18 cellular contexts compared by ENCODE assay signal in the genomic region with DNA sequence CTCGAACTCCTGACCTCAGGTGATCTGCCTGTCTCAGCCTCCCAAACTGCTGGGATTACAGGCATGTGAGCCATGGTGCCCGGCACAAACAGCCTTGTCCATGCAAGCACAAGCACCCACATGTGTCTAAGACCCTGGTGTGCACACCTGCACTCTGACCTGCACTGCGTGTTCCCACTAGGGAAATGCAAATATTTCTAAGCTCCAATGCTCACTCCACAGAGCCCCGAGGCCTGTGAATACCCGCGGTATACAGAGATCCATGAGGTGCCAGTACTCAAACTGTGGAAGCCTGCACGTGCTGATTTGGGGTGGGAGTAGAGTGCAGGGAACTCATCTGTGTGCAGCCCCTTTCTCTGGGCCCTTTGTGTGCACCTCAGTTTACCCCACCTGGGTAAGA. TPM values are rescaled to one million over a fixed set of nuclear protein-coding genes. Genes with fewer than 3 reads are reported as not detected.
DNase-seq lines count a peak whose midpoint lies in the region; ATAC-seq, FAIRE-seq and TF ChIP-seq lines count a peak whose summit lies in the region.
"Had no signal": no experiment of that assay in that cellular context is flagged by ENCODE, and none has a peak within 500 bp of the region (broad histone marks: within the 10 kb centered on the region; RNA-seq: fewer than 3 reads in every experiment).

No MANE protein-coding gene starts in this region.

- intact Hi-C loops in PC-9 (cut with micrococcal nuclease; ENCODE audit: unreplicated experiment) = loop anchor here (1.0 to 2.0 kb wide), 2 partner anchors 14 to 50 kb away; partner anchors contain the start of gene GADD45B
- intact Hi-C loops in esophagus squamous epithelium (cut with DNase I) = loop anchor here (5.0 kb wide), 1 partner anchor 47 kb away; no protein-coding TSS in a partner anchor

- POLR2A ChIA-PET in PC-9 (lab: Charles Lee; ENCODE audit: unreplicated experiment) = no interaction called here

- no peak for TF ChIP-seq POLR2A in esophagus squamous epithelium (IDR thresholded peaks at IDR 0.05)

- H2AFZ ChIP-seq in PC-9 = no peak overlapping the region
- H2AFZ ChIP-seq: GM23338 had no signal

- peak overlapping the region; percentile 60 for H3K4me2 ChIP-seq in PC-9
- H3K4me2 ChIP-seq: GM23338 had no signal

- no peaks in the 10 kb centered on the region for H3K36me3 ChIP-seq in H7 (replicated peaks; ENCODE audit: control insufficient read depth, insufficient read depth, low read length)
- H3K36me3 ChIP-seq in PC-9 (ENCODE audit: low read depth) = no peaks in the 10 kb centered on the region
- H3K36me3 ChIP-seq in esophagus squamous epithelium = no peaks in the 10 kb centered on the region
- H3K36me3 ChIP-seq in small intestine (ENCODE audit: control insufficient read depth in 2 of 2, insufficient read depth in 2 of 2, low read length in 2 of 2) = no peaks in the 10 kb centered on the region
- H3K36me3 ChIP-seq in right atrium auricular region = no peaks in the 10 kb centered on the region
- H3K36me3 ChIP-seq: cardiac muscle cell, left lung had no signal

- H3K4me3 ChIP-seq in H7 (ENCODE audit: insufficient read depth, low read depth, low read length) = no peak overlapping the region
- no peak overlapping the region for H3K4me3 ChIP-seq in PC-9
- H3K4me3 ChIP-seq in esophagus squamous epithelium = no peak overlapping the region
- H3K4me3 ChIP-seq in small intestine (ENCODE audit: low read depth in 1 of 2, low read length in 2 of 2) = no peak overlapping the region
- no peak overlapping the region for H3K4me3 ChIP-seq in right atrium auricular region
- H3K4me3 ChIP-seq: cardiac muscle cell, GM23338, left lung, testis had no signal

- H3K79me2 ChIP-seq in PC-9 (ENCODE audit: low read depth) = no peaks in the 10 kb centered on the region

- TF ChIP-seq CTCF in PC-9 (conservative IDR thresholded peaks at IDR 0.05) (no peak), esophagus squamous epithelium (IDR thresholded peaks at IDR 0.05) (no peak), right atrium auricular region (IDR thresholded peaks at IDR 0.05) (no peak)

- 32 to 52% methylated on average over 5 of the region's 7 CpGs for WGBS in esophagus squamous epithelium, 2 donors
- WGBS in small intestine, 3 donors = 39 to 57% (median 39%) methylated on average over 7 of the region's 7 CpGs

- H3K27me3 ChIP-seq in H7 (ENCODE audit: control insufficient read depth, insufficient read depth, low read length) = peaks cover 15% of the 10 kb centered on the region
- H3K27me3 ChIP-seq in PC-9 (ENCODE audit: insufficient read depth, low read depth) = no peaks in the 10 kb centered on the region
- peaks cover 0 to 20% (median 0%) of the 10 kb centered on the region in 4 donors for H3K27me3 ChIP-seq in esophagus squamous epithelium
- H3K27me3 ChIP-seq in small intestine (ENCODE audit: control insufficient read depth in 2 of 2, insufficient read depth in 2 of 2, low read length in 2 of 2) = peaks cover 0 to 2% of the 10 kb centered on the region in 2 donors
- no peaks in the 10 kb centered on the region for H3K27me3 ChIP-seq in right atrium auricular region
- H3K27me3 ChIP-seq: cardiac muscle cell, testis had no signal

- H3K4me1 ChIP-seq in PC-9 (replicated peaks; ENCODE audit: insufficient read depth) = peaks cover 21% of the 10 kb centered on the region
- H3K4me1 ChIP-seq in esophagus squamous epithelium = peaks cover 45 to 72% (median 52%) of the 10 kb centered on the region in 3 donors
- H3K4me1 ChIP-seq in small intestine (ENCODE audit: control insufficient read depth in 2 of 2, insufficient read depth in 1 of 2, low read depth in 1 of 2, low read length in 1 of 2) = peaks cover 8% of the 10 kb centered on the region in 2 donors
- peaks cover 0 to 49% of the 10 kb centered on the region in 2 donors for H3K4me1 ChIP-seq in right atrium auricular region

- ATAC-seq in HG02981 (IDR thresholded peaks at IDR 0.05; ENCODE audit: unreplicated experiment) = no peak
- no peak for ATAC-seq in GM21390 (IDR thresholded peaks at IDR 0.05; ENCODE audit: unreplicated experiment)
- ATAC-seq: activated naive CD4-positive, alpha-beta T cell treated with anti-CD3 and anti-CD28 coated beads, Interleukin-2, amount 50 U/mL, for 72 hours; GM23338; naive thymus-derived CD4-positive, alpha-beta T cell had no signal

- DNase-seq in H7 = peak; percentile 17
- no peak for DNase-seq in PC-9
- no peak for DNase-seq in esophagus squamous epithelium (lab: John Stamatoyannopoulos, UW)
- DNase-seq in small intestine = no peak
- DNase-seq in right atrium auricular region (ENCODE audit: low spot score) = no peak
- no peak for DNase-seq in NCI-H2107 (lab: John Stamatoyannopoulos, UW)
- DNase-seq: activated CD4-positive, alpha-beta T cell treated with anti-CD3 and anti-CD28 coated beads, Interleukin-2, amount 10 ng/mL, durations not matched to agents 7 days and 5 days; activated T-cell treated with anti-CD3 and anti-CD28 coated beads, Interleukin-2, amount 50 U/mL, for 1 hour; naive thymus-derived CD4-positive, alpha-beta T cell; NCI-H1930; stimulated activated CD4-positive, alpha-beta T cell treated with anti-CD3 and anti-CD28 coated beads, Interleukin-1b, Interleukin-23, amount 100 ng/mL, for 48 hours; testis had no signal

- H3F3A ChIP-seq in PC-9 (ENCODE audit: insufficient read depth, low read depth) = peaks cover 24% of the 10 kb centered on the region; the same call in 1 of the 2 replicates

- FAIRE-seq in small intestine (lab: Jason Lieb, UNC) = no peak

- BruUV-seq in PC-9 (replicated peaks; lab: Mats Ljungman, UMichigan) = no TSS peak

- no peaks in the 10 kb centered on the region for H3K9me2 ChIP-seq in PC-9 (ENCODE audit: insufficient read depth)

- H3K27ac ChIP-seq in PC-9 (peak overlapping the region; percentile 55), esophagus squamous epithelium (peak overlapping the region; percentile 57 to 84 (median 68)), small intestine (ENCODE audit: low read depth in 1 of 2, low read length in 1 of 2) (peak overlapping the region; percentile 32 to 63), right atrium auricular region (no peak overlapping the region)
- H3K27ac ChIP-seq: cardiac muscle cell, testis had no signal

- H3K9me3 ChIP-seq in PC-9 (ENCODE audit: insufficient read depth, low read depth) (no peaks in the 10 kb centered on the region), esophagus squamous epithelium (no peaks in the 10 kb centered on the region), small intestine (ENCODE audit: control insufficient read depth, low read depth) (no peaks in the 10 kb centered on the region), right atrium auricular region (no peaks in the 10 kb centered on the region)
- H3K9me3 ChIP-seq: left lung, testis had no signal

- CTCF ChIA-PET in PC-9 (lab: Charles Lee) = no interaction called here

- H4K20me1 ChIP-seq in PC-9 (ENCODE audit: insufficient read depth) = no peaks in the 10 kb centered on the region

RNA-seq across cellular contexts. Expression of gene GADD45B, which starts 14.7 kb away (rescaled TPM):
- 29.4 and 39.9 TPM in 2 replicates for total RNA-seq in H7 (2014; rRNA removed; shearing (Covaris generic))
- total RNA-seq in PC-9 (2021) (24.7 and 35.5 TPM in 2 replicates), esophagus squamous epithelium (10 to 100 TPM; 21.6 to 40.1 (median 28.7) TPM), right atrium auricular region (100 to 1,000 TPM; 205 to 218 TPM)
- 10 to 100 TPM; 12.1 to 40.4 (median 17.8) TPM for polyA plus RNA-seq in small intestine

RNA-seq across cellular contexts. Expression of gene LMNB2, which starts 33.9 kb away (rescaled TPM):
- 204 and 229 TPM in 2 replicates for total RNA-seq in H7 (2014; rRNA removed; shearing (Covaris generic))
- total RNA-seq in PC-9 (2021) = 109 and 114 TPM in 2 replicates
- 10 to 100 TPM; 38.7 to 93.3 (median 61.4) TPM for total RNA-seq in esophagus squamous epithelium
- polyA plus RNA-seq in small intestine = 10 to 100 TPM in 1 of 3 donors, 1 to 10 TPM in 2; 7.3 to 69.3 (median 9.8) TPM
- 10 to 100 TPM in 1 of 2 donors, 1 to 10 TPM in 1; 9.9 to 16.2 TPM for total RNA-seq in right atrium auricular region

Comparison
In these comparisons a context has a peak if more than half of its experiments do, and no peak if none do; other contexts are left out.
1. H3K27ac ChIP-seq: peak in PC-9 (single experiment), esophagus squamous epithelium (4 of 4) and small intestine (2 of 2); none in right atrium auricular region (0 of 2).